4 cellular contexts compared by ENCODE assay signal in the genomic region with DNA sequence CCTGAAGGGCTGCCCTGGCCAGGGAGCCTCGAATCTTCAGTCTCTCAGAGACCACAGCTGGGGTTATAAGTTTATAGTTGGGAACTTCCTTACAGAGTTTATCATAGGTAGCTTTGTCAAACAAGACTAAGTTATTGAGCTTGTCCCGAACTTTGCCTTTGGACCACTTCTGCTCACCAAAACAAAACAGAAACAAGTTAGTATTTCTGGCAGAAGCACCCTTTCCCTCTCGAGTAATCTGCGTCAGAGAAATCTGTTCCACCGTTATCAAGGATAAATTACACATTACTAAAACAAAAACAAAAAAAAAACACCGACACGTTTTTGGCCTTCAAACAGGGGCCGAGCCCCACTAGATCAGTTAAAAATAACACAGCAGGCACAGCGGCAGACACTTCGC. TPM values are rescaled to one million over a fixed set of nuclear protein-coding genes. Genes with fewer than 3 reads are reported as not detected.
DNase-seq lines count a peak whose midpoint lies in the region; ATAC-seq and TF ChIP-seq lines count a peak whose summit lies in the region.
"Not testable (repeated sequence)": the region's sequence is repeated elsewhere in the genome, so short reads cannot be mapped to it uniquely, and the experiment has no call there.

No MANE protein-coding gene starts in this region.

- intact Hi-C loops in CD8-positive, alpha-beta T cell (cut with DNase I, micrococcal nuclease) = loop anchor here (5.0 kb wide), 3 partner anchors 90 to 445 kb away; a partner anchor contains a TSS
- intact Hi-C loops in activated CD4-positive, alpha-beta memory T cell treated with anti-CD3 and anti-CD28 coated beads for 36 hours (cut with micrococcal nuclease) = loop anchor here (5.0 kb wide), 2 partner anchors 90 to 225 kb away; a partner anchor contains a TSS
- intact Hi-C loops in ovary (cut with DNase I) = not testable (repeated sequence)

- POLR2A ChIA-PET in CD8-positive, alpha-beta T cell (lab: Charles Lee) = interaction anchor here (0.7 to 3.2 kb wide), 4 partner anchors 13 to 40 kb away, joined by 4 to 21 read pairs (median 14); a partner anchor contains a TSS
- POLR2A ChIA-PET in activated CD4-positive, alpha-beta memory T cell treated with anti-CD3 and anti-CD28 coated beads for 36 hours (lab: Charles Lee) = interaction anchor here (1.5 to 3.0 kb wide), 5 partner anchors 13 to 77 kb away, joined by 5 to 23 read pairs (median 9); a partner anchor contains a TSS

- not testable (repeated sequence) for TF ChIP-seq POLR2A in ovary (IDR thresholded peaks at IDR 0.05)

- peaks cover 39% of the 10 kb centered on the region for H3K36me3 ChIP-seq in CD8-positive, alpha-beta T cell (ENCODE audit: insufficient read depth, low read length)
- not testable (repeated sequence) for H3K36me3 ChIP-seq in ovary

- peak overlapping the region; percentile 99 for H3K27ac ChIP-seq in CD8-positive, alpha-beta T cell (ENCODE audit: low read depth, low read length)
- H3K27ac ChIP-seq in ovary = peak overlapping the region; percentile 35 to 85

- ATAC-seq in CD8-positive, alpha-beta T cell = not testable (repeated sequence)

- H3K9me3 ChIP-seq in CD8-positive, alpha-beta T cell (ENCODE audit: low read length); ovary: not testable (repeated sequence)

- peak overlapping the region; percentile 99 for H3K27ac Mint-ChIP-seq in CD8-positive, alpha-beta T cell
- H3K27ac Mint-ChIP-seq in activated CD4-positive, alpha-beta memory T cell treated with anti-CD3 and anti-CD28 coated beads for 36 hours = peak overlapping the region; percentile 99

- H3K27me3 Mint-ChIP-seq in CD8-positive, alpha-beta T cell (ENCODE audit: low read depth); activated CD4-positive, alpha-beta memory T cell treated with anti-CD3 and anti-CD28 coated beads for 36 hours: not testable (repeated sequence)

- peak overlapping the region; percentile 99 for H3K4me3 Mint-ChIP-seq in CD8-positive, alpha-beta T cell
- H3K4me3 Mint-ChIP-seq in activated CD4-positive, alpha-beta memory T cell treated with anti-CD3 and anti-CD28 coated beads for 36 hours = peak overlapping the region; percentile 99

- DNase-seq in CD8-positive, alpha-beta T cell; activated CD4-positive, alpha-beta memory T cell treated with anti-CD3 and anti-CD28 coated beads for 36 hours; ovary: not testable (repeated sequence)
- peak; percentile 26 for DNase-seq in fibroblast of peridontal ligament (ENCODE audit: extremely low read depth)

- H3K36me3 Mint-ChIP-seq in CD8-positive, alpha-beta T cell = peaks cover 80% of the 10 kb centered on the region
- H3K36me3 Mint-ChIP-seq in activated CD4-positive, alpha-beta memory T cell treated with anti-CD3 and anti-CD28 coated beads for 36 hours = peaks cover 74% of the 10 kb centered on the region

- TF ChIP-seq EP300 in ovary (IDR thresholded peaks at IDR 0.05) = not testable (repeated sequence)

- TF ChIP-seq CTCF in CD8-positive, alpha-beta T cell (IDR thresholded peaks at IDR 0.05); ovary (IDR thresholded peaks at IDR 0.05): not testable (repeated sequence)

- H3K4me1 ChIP-seq in CD8-positive, alpha-beta T cell (ENCODE audit: insufficient read depth, low read length) = peaks cover 41% of the 10 kb centered on the region
- H3K4me1 ChIP-seq in ovary (ENCODE audit: insufficient read depth) = not testable (repeated sequence)

- H3K27me3 ChIP-seq in CD8-positive, alpha-beta T cell (ENCODE audit: insufficient read depth, low read length); ovary: not testable (repeated sequence)

- not testable (repeated sequence) for H3K9me3 Mint-ChIP-seq in CD8-positive, alpha-beta T cell; activated CD4-positive, alpha-beta memory T cell treated with anti-CD3 and anti-CD28 coated beads for 36 hours

- CTCF ChIA-PET in CD8-positive, alpha-beta T cell (lab: Charles Lee) = interaction anchor here (1.5 kb wide), 1 partner anchor 306 kb away, joined by 3 read pairs; no protein-coding TSS in a partner anchor
- CTCF ChIA-PET in activated CD4-positive, alpha-beta memory T cell treated with anti-CD3 and anti-CD28 coated beads for 36 hours (lab: Charles Lee) = interaction anchor here (0.6 to 1.4 kb wide), 2 partner anchors 17 to 20 kb away, joined by 3 to 5 read pairs; a partner anchor contains a TSS

- H3K4me1 Mint-ChIP-seq in CD8-positive, alpha-beta T cell (ENCODE audit: low read depth) = peaks cover 53% of the 10 kb centered on the region
- H3K4me1 Mint-ChIP-seq in activated CD4-positive, alpha-beta memory T cell treated with anti-CD3 and anti-CD28 coated beads for 36 hours (ENCODE audit: low read depth) = peaks cover 51% of the 10 kb centered on the region

- H3K4me3 ChIP-seq in CD8-positive, alpha-beta T cell (ENCODE audit: low read depth, low read length) = peak overlapping the region; percentile 98
- peak overlapping the region; percentile 71 for H3K4me3 ChIP-seq in ovary

- WGBS in ovary, 3 donors = 0 to 2% (median 0%) methylated on average over 10 of the region's 10 CpGs

RNA-seq across cellular contexts. Expression of a gene that starts 0.8 kb away (rescaled TPM):
- total RNA-seq in CD8-positive, alpha-beta T cell = 1,000 to 10,000 TPM; 2,737 to 2,869 TPM
- 1,000 to 10,000 TPM; 1,852 to 1,922 TPM for total RNA-seq in activated CD4-positive, alpha-beta memory T cell treated with anti-CD3 and anti-CD28 coated beads for 36 hours
- total RNA-seq in ovary = 1,000 to 10,000 TPM; 1,999 to 7,045 (median 2,410) TPM
- 1,000 to 10,000 TPM; 2,845 to 5,915 TPM for polyA plus RNA-seq in ovary

RNA-seq across cellular contexts. Expression of a gene that starts 1.2 kb away (rescaled TPM):
- total RNA-seq in CD8-positive, alpha-beta T cell = 10 to 100 TPM; 65.6 to 73.3 TPM
- 10 to 100 TPM; 86.4 to 87.8 TPM for total RNA-seq in activated CD4-positive, alpha-beta memory T cell treated with anti-CD3 and anti-CD28 coated beads for 36 hours
- total RNA-seq in ovary = 10 to 100 TPM; 34.0 to 59.1 (median 57.5) TPM
- 10 to 100 TPM; 43.8 to 55.1 TPM for polyA plus RNA-seq in ovary

RNA-seq across cellular contexts. Expression of a gene that starts 13.3 kb away (rescaled TPM):
- total RNA-seq in CD8-positive, alpha-beta T cell = 1 to 10 TPM; 4.0 to 4.6 TPM
- 10 to 100 TPM; 33.4 to 37.0 TPM for total RNA-seq in activated CD4-positive, alpha-beta memory T cell treated with anti-CD3 and anti-CD28 coated beads for 36 hours
- total RNA-seq in ovary = 10 to 100 TPM; 11.2 to 38.1 (median 14.8) TPM
- polyA plus RNA-seq in ovary = 10 to 100 TPM; 10.5 to 11.9 TPM

RNA-seq across cellular contexts. Expression of a gene that starts 19.4 kb away (rescaled TPM):
- 100 to 1,000 TPM; 103 to 116 TPM for total RNA-seq in CD8-positive, alpha-beta T cell
- total RNA-seq in activated CD4-positive, alpha-beta memory T cell treated with anti-CD3 and anti-CD28 coated beads for 36 hours = 10 to 100 TPM; 21.4 to 22.3 TPM
- total RNA-seq in ovary = 10 to 100 TPM; 23.4 to 51.0 (median 27.8) TPM
- polyA plus RNA-seq in ovary = 10 to 100 TPM; 19.9 to 21.6 TPM

RNA-seq across cellular contexts. Expression of a gene that starts 39.6 kb away (rescaled TPM):
- total RNA-seq in CD8-positive, alpha-beta T cell = 100 to 1,000 TPM; 106 to 109 TPM
- 100 to 1,000 TPM; 127 to 136 TPM for total RNA-seq in activated CD4-positive, alpha-beta memory T cell treated with anti-CD3 and anti-CD28 coated beads for 36 hours
- 100 to 1,000 TPM in 2 of 7 donors, 10 to 100 TPM in 5; 26.5 to 156 (median 69.7) TPM for total RNA-seq in ovary
- polyA plus RNA-seq in ovary = 10 to 100 TPM; 34.6 to 99.3 TPM
